8 cellular contexts compared by ENCODE assay signal in genomic region chr17:55726440-55726839, GRCh38. TPM values are rescaled to one million over a fixed set of nuclear protein-coding genes. Genes with fewer than 3 reads are reported as not detected.
DNase-seq lines count a peak whose midpoint lies in the region; ATAC-seq and TF ChIP-seq lines count a peak whose summit lies in the region.
"Had no signal": no experiment of that assay in that cellular context is flagged by ENCODE, and none has a peak within 500 bp of the region (broad histone marks: within the 10 kb centered on the region; RNA-seq: fewer than 3 reads in every experiment).

No MANE protein-coding gene starts in this region.

- H3K27ac ChIP-seq in SJSA1 (no peak overlapping the region), left ventricle myocardium inferior (replicated peaks) (peak overlapping the region; percentile 93), tibial nerve (peak overlapping the region in 2 of 4 donors; percentile 78 to 93)

- TF ChIP-seq CTCF in HFF-Myc (IDR thresholded peaks at IDR 0.05; ENCODE audit: low read depth, low read length, missing control alignments) (no peak), left ventricle myocardium inferior (IDR thresholded peaks at IDR 0.05; ENCODE audit: borderline replicate concordance) (no peak), tibial nerve (IDR thresholded peaks at IDR 0.05) (no peak)

- no peaks in the 10 kb centered on the region for H3K4me1 Mint-ChIP-seq in T-cell

- WGBS in tibial nerve, 2 donors = 21 to 23% methylated on average over 2 of the region's 2 CpGs

- H3K27me3 ChIP-seq in SJSA1 (replicated peaks) (no peaks in the 10 kb centered on the region), left ventricle myocardium inferior (ENCODE audit: low read depth) (no peaks in the 10 kb centered on the region), tibial nerve (no peaks in the 10 kb centered on the region)

- H3K4me3 Mint-ChIP-seq in T-cell = no peak overlapping the region

- ATAC-seq in T-cell (replicated peaks in 1 of 4) (no peak), HG02973 (IDR thresholded peaks at IDR 0.05; ENCODE audit: unreplicated experiment) (no peak)

- TF ChIP-seq EP300 in tibial nerve (IDR thresholded peaks at IDR 0.05) = peak in 1 of 2 donors; percentile 67

- H3K9me3 ChIP-seq in SJSA1 (replicated peaks) = no peaks in the 10 kb centered on the region
- no peaks in the 10 kb centered on the region for H3K9me3 ChIP-seq in left ventricle myocardium inferior (replicated peaks)
- H3K9me3 ChIP-seq in tibial nerve = no peaks in the 10 kb centered on the region

- no peaks in the 10 kb centered on the region for H3K36me3 Mint-ChIP-seq in T-cell

- POLR2A ChIA-PET in T-cell (lab: Charles Lee) = no interaction called here

- peak; percentile 99 for DNase-seq in HFF-Myc (ENCODE audit: extremely low read depth, low read depth)
- DNase-seq in SJSA1 (ENCODE audit: low read depth in 1 of 2, low spot score in 2 of 2) = peak; percentile 53 to 71
- peak; percentile 52 for DNase-seq in left ventricle myocardium inferior
- peak; percentile 71 to 79 for DNase-seq in tibial nerve (ENCODE audit: low spot score in 2 of 2)
- no peak for DNase-seq in activated CD4-positive, alpha-beta T cell treated with anti-CD3 and anti-CD28 coated beads for 4 hours
- no peak for DNase-seq in T-cell
- DNase-seq: MM.1S had no signal

- TF ChIP-seq POLR2A in tibial nerve (IDR thresholded peaks at IDR 0.05) = no peak

- intact Hi-C loops in left ventricle myocardium inferior (cut with micrococcal nuclease) = no loop called here

- H3K27me3 Mint-ChIP-seq in T-cell = peaks cover 41 to 45% of the 10 kb centered on the region in 2 donors

- H3K27ac Mint-ChIP-seq in T-cell = no peak overlapping the region

- CTCF ChIA-PET in T-cell (lab: Charles Lee) = interaction anchor here in 1 of 2 donors (1.0 kb wide), 1 partner anchor 8 kb away, joined by 3 read pairs; no protein-coding TSS in a partner anchor

- no peaks in the 10 kb centered on the region for H3K9me3 Mint-ChIP-seq in T-cell

- peaks cover 62% of the 10 kb centered on the region for H3K4me1 ChIP-seq in SJSA1 (replicated peaks)
- peaks cover 94% of the 10 kb centered on the region for H3K4me1 ChIP-seq in left ventricle myocardium inferior
- peaks cover 0 to 96% (median 37%) of the 10 kb centered on the region in 4 donors for H3K4me1 ChIP-seq in tibial nerve

- no peak overlapping the region for H3K4me3 ChIP-seq in HFF-Myc (replicated peaks; ENCODE audit: low read depth, low read length)
- H3K4me3 ChIP-seq in SJSA1 = no peak overlapping the region
- no peak overlapping the region for H3K4me3 ChIP-seq in left ventricle myocardium inferior
- H3K4me3 ChIP-seq in tibial nerve = no peak overlapping the region

- no peaks in the 10 kb centered on the region for H3K36me3 ChIP-seq in SJSA1
- peaks cover 2% of the 10 kb centered on the region for H3K36me3 ChIP-seq in left ventricle myocardium inferior
- no peaks in the 10 kb centered on the region for H3K36me3 ChIP-seq in tibial nerve

RNA-seq across cellular contexts. Expression of gene TMEM100, which starts 3.8 kb away (rescaled TPM):
- 2.6 and 3.4 TPM in 2 replicates for total RNA-seq in SJSA1 (2014; rRNA removed; shearing (Covaris generic))
- total RNA-seq in left ventricle myocardium inferior (13.9 TPM), tibial nerve (10 to 100 TPM; 24.3 to 33.4 (median 28.9) TPM), T-cell (under 1 TPM in 1 of 5 donors, not detected in 4; 0.35 TPM)

RNA-seq across cellular contexts. Expression of gene PCTP, which starts 24.4 kb away (rescaled TPM):
- 99.0 and 108 TPM in 2 replicates for total RNA-seq in SJSA1 (2014; rRNA removed; shearing (Covaris generic))
- total RNA-seq in left ventricle myocardium inferior (19.6 TPM), tibial nerve (10 to 100 TPM; 30.8 to 62.1 (median 39.7) TPM), T-cell (1 to 10 TPM; 2.8 to 3.6 (median 3.3) TPM)

Comparison
In these comparisons a context has a peak if more than half of its experiments do, and no peak if none do; other contexts are left out.
1. DNase-seq: peak in HFF-Myc (single experiment), SJSA1 (2 of 2), left ventricle myocardium inferior (single experiment) and tibial nerve (2 of 2); none in activated CD4-positive, alpha-beta T cell treated with anti-CD3 and anti-CD28 coated beads for 4 hours (0 of 2) and T-cell (0 of 34).